Comparison of ENCODE assay signal across 8 cellular contexts in the genomic region with DNA sequence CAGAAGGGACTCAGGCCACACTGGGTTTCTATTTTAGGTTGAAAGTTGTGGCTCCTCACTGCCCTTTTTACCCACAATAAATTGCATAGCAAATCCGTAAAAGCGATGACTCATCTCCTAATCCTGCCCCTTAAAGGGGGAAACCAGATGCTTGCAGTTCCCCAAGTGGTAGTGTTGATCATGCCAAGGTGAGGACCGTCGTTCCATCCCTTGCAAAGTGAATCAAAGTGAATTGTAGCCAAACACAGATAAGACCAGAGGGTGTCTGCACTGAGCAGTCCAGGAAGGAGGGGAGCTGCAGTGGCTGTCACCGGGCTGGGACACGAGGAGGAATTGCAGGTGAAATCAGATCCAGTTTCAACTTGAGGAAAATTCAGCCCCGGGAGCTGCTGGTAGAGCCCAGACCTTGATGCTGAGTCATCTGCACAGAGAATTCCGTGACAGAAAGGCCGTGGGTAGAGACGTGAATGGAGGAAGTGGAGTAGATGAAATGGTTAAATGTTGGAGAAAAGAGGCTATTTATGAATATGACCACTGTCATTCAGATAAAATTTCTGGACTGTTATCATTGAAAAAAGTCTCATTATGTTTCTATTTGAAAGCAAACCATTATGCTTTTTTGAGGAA. TPM values are rescaled to one million over a fixed set of nuclear protein-coding genes. Genes with fewer than 3 reads are reported as not detected.
DNase-seq lines count a peak whose midpoint lies in the region; ATAC-seq, FAIRE-seq and TF ChIP-seq lines count a peak whose summit lies in the region.

No MANE protein-coding gene starts in this region.

- no peaks in the 10 kb centered on the region for H3K27me3 ChIP-seq in SK-N-SH (ENCODE audit: insufficient read depth)
- no peaks in the 10 kb centered on the region for H3K27me3 ChIP-seq in iPS-18a (ENCODE audit: control insufficient read depth, insufficient read depth, low read length)

- CTCF ChIA-PET in SK-N-SH (lab: Yijun Ruan, JAX) = no interaction called here

- H2AFZ ChIP-seq in SK-N-SH (ENCODE audit: low read depth) = no peak overlapping the region

- H3K27ac ChIP-seq in SK-N-SH (ENCODE audit: low read depth in 2 of 2, low read length in 1 of 2) = peak overlapping the region; percentile 12 to 93; a peak in 3 of 4 replicates
- peak overlapping the region; percentile 51 for H3K27ac ChIP-seq in iPS-18a (ENCODE audit: low read length)

- peaks cover 23% of the 10 kb centered on the region for H3K36me3 Mint-ChIP-seq in activated T-helper 1 cell treated with anti-CD3 and anti-CD28 coated beads, Interleukin-12 subunit alpha, Interleukin-12 subunit beta, Interleukin-2, Interleukin-4 antibody, amounts not matched to agents 30 ng/mL and 10 ng/mL and 1 ng/mL, durations not matched to agents 14 hours and 24 hours and 36 hours (ENCODE audit: low read depth)
- H3K36me3 Mint-ChIP-seq in CD14-positive monocyte = peaks cover 62 to 78% of the 10 kb centered on the region in 2 donors

- no peak overlapping the region for H3K4me3 Mint-ChIP-seq in activated T-helper 1 cell treated with anti-CD3 and anti-CD28 coated beads, Interleukin-12 subunit alpha, Interleukin-12 subunit beta, Interleukin-2, Interleukin-4 antibody, amounts not matched to agents 30 ng/mL and 10 ng/mL and 1 ng/mL, durations not matched to agents 14 hours and 24 hours and 36 hours
- H3K4me3 Mint-ChIP-seq in CD14-positive monocyte = no peak overlapping the region

- TF ChIP-seq EP300 in SK-N-SH (IDR thresholded peaks at IDR 0.05; ENCODE audit: borderline replicate concordance in 1 of 2, low read depth in 1 of 2, low read length in 1 of 2) = no peak

- POLR2A ChIA-PET in SK-N-SH (lab: Yijun Ruan, JAX) = no interaction called here

- no peaks in the 10 kb centered on the region for H3K9me3 Mint-ChIP-seq in activated T-helper 1 cell treated with anti-CD3 and anti-CD28 coated beads, Interleukin-12 subunit alpha, Interleukin-12 subunit beta, Interleukin-2, Interleukin-4 antibody, amounts not matched to agents 30 ng/mL and 10 ng/mL and 1 ng/mL, durations not matched to agents 14 hours and 24 hours and 36 hours
- H3K9me3 Mint-ChIP-seq in CD14-positive monocyte = no peaks in the 10 kb centered on the region

- peaks cover 9% of the 10 kb centered on the region; the same call in 1 of the 2 replicates for H3K79me2 ChIP-seq in SK-N-SH (ENCODE audit: insufficient read depth)

- ATAC-seq in HG02642 (IDR thresholded peaks at IDR 0.05; ENCODE audit: poor library complexity, unreplicated experiment) = peak; percentile 66

- no peak for TF ChIP-seq RAD21 in SK-N-SH (IDR thresholded peaks at IDR 0.05; ENCODE audit: low read length)

- TF ChIP-seq CTCF in GM12874 (IDR thresholded peaks at IDR 0.05; ENCODE audit: insufficient read depth, low read depth, low read length) (0 out of 2 replicates have a peak, but pooled peaks have one; percentile 5), SK-N-SH (IDR thresholded peaks at IDR 0.05) (no peak; the same call in 1 of the 2 replicates), D721Med (IDR thresholded peaks at IDR 0.05; ENCODE audit: insufficient read depth, missing control alignments) (no peak), CD14-positive monocyte (IDR thresholded peaks at IDR 0.05) (no peak)

- peaks cover under 1% of the 10 kb centered on the region for H3K4me1 Mint-ChIP-seq in activated T-helper 1 cell treated with anti-CD3 and anti-CD28 coated beads, Interleukin-12 subunit alpha, Interleukin-12 subunit beta, Interleukin-2, Interleukin-4 antibody, amounts not matched to agents 30 ng/mL and 10 ng/mL and 1 ng/mL, durations not matched to agents 14 hours and 24 hours and 36 hours (ENCODE audit: low read depth)
- peaks cover 9% of the 10 kb centered on the region for H3K4me1 Mint-ChIP-seq in CD14-positive monocyte

- H3K4me1 ChIP-seq in SK-N-SH (ENCODE audit: control insufficient read depth in 1 of 2, insufficient read depth in 2 of 2, low read depth in 1 of 2, low read length in 1 of 2) (peaks cover 0 to 24% of the 10 kb centered on the region in 2 experiments; a peak in 2 of 4 replicates), iPS-18a (ENCODE audit: control insufficient read depth, low read depth, low read length) (peaks cover 26% of the 10 kb centered on the region)

- no peaks in the 10 kb centered on the region for H3K9me2 ChIP-seq in SK-N-SH

- no peaks in the 10 kb centered on the region for H3K27me3 Mint-ChIP-seq in activated T-helper 1 cell treated with anti-CD3 and anti-CD28 coated beads, Interleukin-12 subunit alpha, Interleukin-12 subunit beta, Interleukin-2, Interleukin-4 antibody, amounts not matched to agents 30 ng/mL and 10 ng/mL and 1 ng/mL, durations not matched to agents 14 hours and 24 hours and 36 hours (ENCODE audit: insufficient read depth)
- peaks cover 0 to 2% (median 0%) of the 10 kb centered on the region in 3 donors for H3K27me3 Mint-ChIP-seq in CD14-positive monocyte (ENCODE audit: low read depth in 3 of 3)

- H3K9ac ChIP-seq in SK-N-SH (peak overlapping the region; percentile 29; the same call in 1 of the 2 replicates), iPS-18a (ENCODE audit: low read length) (peak overlapping the region; percentile 52)

- intact Hi-C loops in activated T-helper 1 cell treated with anti-CD3 and anti-CD28 coated beads, Interleukin-12 subunit alpha, Interleukin-12 subunit beta, Interleukin-2, Interleukin-4 antibody, amounts not matched to agents 30 ng/mL and 10 ng/mL and 1 ng/mL, durations not matched to agents 14 hours and 24 hours and 36 hours (cut with micrococcal nuclease) = no loop called here
- intact Hi-C loops in CD14-positive monocyte (cut with micrococcal nuclease) = no loop called here

- FAIRE-seq in D721Med (lab: Jason Lieb, UNC) = no peak

- peaks cover 39% of the 10 kb centered on the region for H3F3A ChIP-seq in SK-N-SH (replicated peaks; ENCODE audit: insufficient read depth)

- H3K36me3 ChIP-seq in SK-N-SH (replicated peaks in 1 of 2; ENCODE audit: control insufficient read depth in 1 of 2, insufficient read depth in 2 of 2, low read length in 1 of 2) (peaks cover 41 to 57% of the 10 kb centered on the region in 2 experiments), iPS-18a (ENCODE audit: control insufficient read depth, low read depth, low read length) (peaks cover 36% of the 10 kb centered on the region)

- no peaks in the 10 kb centered on the region for H3K9me3 ChIP-seq in SK-N-SH
- H3K9me3 ChIP-seq in iPS-18a (ENCODE audit: control insufficient read depth, low read depth, low read length) = no peaks in the 10 kb centered on the region

- peak overlapping the region; percentile 82 for H3K4me2 ChIP-seq in SK-N-SH

- no peaks in the 10 kb centered on the region for H4K20me1 ChIP-seq in SK-N-SH (ENCODE audit: insufficient read depth)

- no peak overlapping the region for H3K27ac Mint-ChIP-seq in activated T-helper 1 cell treated with anti-CD3 and anti-CD28 coated beads, Interleukin-12 subunit alpha, Interleukin-12 subunit beta, Interleukin-2, Interleukin-4 antibody, amounts not matched to agents 30 ng/mL and 10 ng/mL and 1 ng/mL, durations not matched to agents 14 hours and 24 hours and 36 hours
- H3K27ac Mint-ChIP-seq in CD14-positive monocyte = peak overlapping the region in 3 of 7 donors; percentile 60 to 82 (median 74)

- DNase-seq in SK-N-SH (no peak), D721Med (ENCODE audit: insufficient read length, low spot score) (no peak), CD14-positive monocyte (ENCODE audit: low spot score) (no peak), NCI-H1694 (lab: John Stamatoyannopoulos, UW) (no peak)
- no peak for DNase-seq in activated T-helper 1 cell treated with anti-CD3 and anti-CD28 coated beads, Interleukin-12 subunit alpha, Interleukin-12 subunit beta, Interleukin-2, Interleukin-4 antibody, amounts not matched to agents 30 ng/mL and 10 ng/mL and 1 ng/mL, durations not matched to agents 14 hours and 24 hours and 36 hours (ENCODE audit: low spot score)

- H3K4me3 ChIP-seq in SK-N-SH (ENCODE audit: low read depth in 2 of 2, low read length in 1 of 2) (peak overlapping the region; percentile 1 to 52; a peak in 3 of 4 replicates), iPS-18a (ENCODE audit: low read length) (peak overlapping the region; percentile 32)

- 8% methylated on average over 10 of the region's 10 CpGs for WGBS in SK-N-SH (ENCODE audit: low lambda C conversion rate)

TF ChIP-seq in SK-N-SH, 30 proteins besides CTCF, POLR2A, EP300 and RAD21 (continues in another document):
- TF ChIP-seq TCF12 (IDR thresholded peaks at IDR 0.05) (peak; percentile 75), GABPA (IDR thresholded peaks at IDR 0.05; ENCODE audit: low read depth) (no peak), TEAD4 (IDR thresholded peaks at IDR 0.05; ENCODE audit: borderline replicate concordance, insufficient read depth) (peak; percentile 26; the same call in 1 of the 2 replicates), MEF2A (IDR thresholded peaks at IDR 0.05; ENCODE audit: borderline replicate concordance, low read depth) (0 out of 2 replicates have a peak, but pooled peaks have one; percentile 61), FOSL2 (IDR thresholded peaks at IDR 0.05; ENCODE audit: borderline replicate concordance, low read depth) (peak; percentile 65), JUND (IDR thresholded peaks at IDR 0.05) (peak; percentile 76), POLR2AphosphoS5 (IDR thresholded peaks at IDR 0.05; ENCODE audit: low read depth, low read length) (peak; percentile 40; the same call in 1 of the 2 replicates)
- TF ChIP-seq, protein P1, sequence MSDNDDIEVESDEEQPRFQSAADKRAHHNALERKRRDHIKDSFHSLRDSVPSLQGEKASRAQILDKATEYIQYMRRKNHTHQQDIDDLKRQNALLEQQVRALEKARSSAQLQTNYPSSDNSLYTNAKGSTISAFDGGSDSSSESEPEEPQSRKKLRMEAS (IDR thresholded peaks at IDR 0.05; ENCODE audit: low read depth) = peak; percentile 68
- TF ChIP-seq, protein P2, sequence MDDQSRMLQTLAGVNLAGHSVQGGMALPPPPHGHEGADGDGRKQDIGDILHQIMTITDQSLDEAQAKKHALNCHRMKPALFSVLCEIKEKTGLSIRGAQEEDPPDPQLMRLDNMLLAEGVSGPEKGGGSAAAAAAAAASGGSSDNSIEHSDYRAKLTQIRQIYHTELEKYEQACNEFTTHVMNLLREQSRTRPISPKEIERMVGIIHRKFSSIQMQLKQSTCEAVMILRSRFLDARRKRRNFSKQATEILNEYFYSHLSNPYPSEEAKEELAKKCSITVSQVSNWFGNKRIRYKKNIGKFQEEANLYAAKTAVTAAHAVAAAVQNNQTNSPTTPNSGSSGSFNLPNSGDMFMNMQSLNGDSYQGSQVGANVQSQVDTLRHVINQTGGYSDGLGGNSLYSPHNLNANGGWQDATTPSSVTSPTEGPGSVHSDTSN (IDR thresholded peaks at IDR 0.05) = 0 out of 2 replicates have a peak, but pooled peaks have one; percentile 11

RNA-seq across cellular contexts. Expression of a gene that starts 44.2 kb away (rescaled TPM):
- polyA plus RNA-seq in SK-N-SH (2012; rRNA removed) = 13.5 and 14.0 TPM in 2 replicates
- polyA plus RNA-seq in SK-N-SH (2012; cell fraction: cytosol; rRNA removed) = 4.0 and 8.7 TPM in 2 replicates
- 27.4 and 35.0 TPM in 2 replicates for polyA plus RNA-seq in SK-N-SH (2012; cell fraction: nucleus; rRNA removed)
- total RNA-seq in activated T-helper 1 cell treated with anti-CD3 and anti-CD28 coated beads, Interleukin-12 subunit alpha, Interleukin-12 subunit beta, Interleukin-2, Interleukin-4 antibody, amounts not matched to agents 30 ng/mL and 10 ng/mL and 1 ng/mL, durations not matched to agents 14 hours and 24 hours and 36 hours = 0.39 and 0.81 TPM in 2 replicates
- 1 to 10 TPM; 2.8 to 3.0 TPM for polyA plus RNA-seq in CD14-positive monocyte
